ENCODE assay signal across 8 cellular contexts in genomic region chr4:71187399-71188196, GRCh38.
DNase-seq lines count a peak whose midpoint lies in the region; ATAC-seq and TF ChIP-seq lines count a peak whose summit lies in the region.

No MANE protein-coding gene starts in this region.

- no peak overlapping the region for H3K27ac ChIP-seq in effector memory CD4-positive, alpha-beta T cell (ENCODE audit: insufficient read depth, low read length, poor library complexity, severe bottlenecking)
- no peak overlapping the region for H3K27ac ChIP-seq in suprapubic skin

- H3K4me3 ChIP-seq in WI38 (ENCODE audit: low read depth, low read length) = peak overlapping the region; percentile 79
- peak overlapping the region; percentile 59 for H3K4me3 ChIP-seq in effector memory CD4-positive, alpha-beta T cell (ENCODE audit: insufficient read depth, low read depth, low read length, poor library complexity, severe bottlenecking)
- peak overlapping the region; percentile 77 for H3K4me3 ChIP-seq in suprapubic skin

- 2% methylated on average over 21 of the region's 46 CpGs for WGBS in suprapubic skin

- no peaks in the 10 kb centered on the region for H3K9me3 Mint-ChIP-seq in mesothelial cell of epicardium

- H3K27ac Mint-ChIP-seq in mesothelial cell of epicardium = peak overlapping the region; percentile 48

- peaks cover 11% of the 10 kb centered on the region for H3K4me1 ChIP-seq in effector memory CD4-positive, alpha-beta T cell (ENCODE audit: control insufficient read depth, insufficient read depth, low read length, poor library complexity, severe bottlenecking)
- H3K4me1 ChIP-seq in suprapubic skin = peaks cover 16% of the 10 kb centered on the region

- peaks cover 8% of the 10 kb centered on the region for H3K27me3 Mint-ChIP-seq in mesothelial cell of epicardium (ENCODE audit: low read depth)

- no peak for TF ChIP-seq POLR2A in suprapubic skin (IDR thresholded peaks at IDR 0.05)

- no peaks in the 10 kb centered on the region for H3K9me3 ChIP-seq in effector memory CD4-positive, alpha-beta T cell (ENCODE audit: control insufficient read depth, low read length)
- H3K9me3 ChIP-seq in suprapubic skin = no peaks in the 10 kb centered on the region

- peaks cover 9% of the 10 kb centered on the region for H3K27me3 ChIP-seq in effector memory CD4-positive, alpha-beta T cell (replicated peaks; ENCODE audit: control insufficient read depth, insufficient read depth, low read length, poor library complexity, severe bottlenecking)
- peaks cover 26% of the 10 kb centered on the region for H3K27me3 ChIP-seq in suprapubic skin

- ATAC-seq in HG02885 (IDR thresholded peaks at IDR 0.05; ENCODE audit: poor library complexity, unreplicated experiment) (peak; percentile 29), HG02938 (IDR thresholded peaks at IDR 0.05; ENCODE audit: unreplicated experiment) (no peak)

- no peaks in the 10 kb centered on the region for H3K36me3 Mint-ChIP-seq in mesothelial cell of epicardium

- peak; percentile 43 for DNase-seq in ELF-1 (ENCODE audit: low read depth, low spot score)
- DNase-seq in effector memory CD4-positive, alpha-beta T cell = peak in 1 of 3 donors; percentile 1
- peak in 1 of 2 experiments; percentile 27 for DNase-seq in mesothelial cell of epicardium (ENCODE audit: low spot score in 2 of 2, unreplicated experiment in 2 of 2)
- DNase-seq in suprapubic skin (ENCODE audit: low spot score in 2 of 2) = no peak
- no peak for DNase-seq in HPDE6-E6E7 (ENCODE audit: extremely low spot score)

- no peak for TF ChIP-seq CTCF in WI38 (IDR thresholded peaks at IDR 0.05; ENCODE audit: low read depth, low read length)
- TF ChIP-seq CTCF in mesothelial cell of epicardium (IDR thresholded peaks at IDR 0.05; ENCODE audit: unreplicated experiment) = no peak
- no peak for TF ChIP-seq CTCF in suprapubic skin (IDR thresholded peaks at IDR 0.05)

- peak overlapping the region; percentile 78 for H3K4me3 Mint-ChIP-seq in mesothelial cell of epicardium

- no peak for TF ChIP-seq EP300 in suprapubic skin (IDR thresholded peaks at IDR 0.05)

- H3K36me3 ChIP-seq in effector memory CD4-positive, alpha-beta T cell (ENCODE audit: control insufficient read depth, insufficient read depth, low read length) = no peaks in the 10 kb centered on the region
- H3K36me3 ChIP-seq in suprapubic skin = no peaks in the 10 kb centered on the region

- H3K4me1 Mint-ChIP-seq in mesothelial cell of epicardium = peaks cover 36% of the 10 kb centered on the region
